ENCODE assay signal across 14 cellular contexts in genomic region chr1:25873120-25873519, GRCh38. TPM values are rescaled to one million over a fixed set of nuclear protein-coding genes. Genes with fewer than 3 reads are reported as not detected.
DNase-seq lines count a peak whose midpoint lies in the region; ATAC-seq, FAIRE-seq and TF ChIP-seq lines count a peak whose summit lies in the region.
"Had no signal": no experiment of that assay in that cellular context is flagged by ENCODE, and none has a peak within 500 bp of the region (broad histone marks: within the 10 kb centered on the region; RNA-seq: fewer than 3 reads in every experiment).

No MANE protein-coding gene starts in this region.

- H3K27me3 Mint-ChIP-seq in astrocyte (ENCODE audit: low read depth, unreplicated experiment) (no peaks in the 10 kb centered on the region), MCF 10A (ENCODE audit: insufficient read depth, unreplicated experiment) (no peaks in the 10 kb centered on the region)

- TF ChIP-seq POLR2A in suprapubic skin (IDR thresholded peaks at IDR 0.05) = no peak

- no TSS peak for BruUV-seq in MCF 10A (replicated peaks; lab: Mats Ljungman, UMichigan)

- peaks cover 2% of the 10 kb centered on the region for H3K4me1 Mint-ChIP-seq in astrocyte (ENCODE audit: low read depth, unreplicated experiment)
- peaks cover 15% of the 10 kb centered on the region for H3K4me1 Mint-ChIP-seq in MCF 10A (ENCODE audit: insufficient read depth, unreplicated experiment)

- POLR2A ChIA-PET in MCF 10A (lab: Yijun Ruan, JAX) = interaction anchor here (1.5 to 3.4 kb wide), 3 partner anchors 19 to 53 kb away, joined by 4 to 25 read pairs (median 14); partner anchors contain the start of gene MTFR1L

- TF ChIP-seq RAD21 in liver (IDR thresholded peaks at IDR 0.05) = peak; percentile 44 to 66

- intact Hi-C loops in lower lobe of right lung (cut with DNase I) = no loop called here
- intact Hi-C loops in MCF 10A (cut with micrococcal nuclease) = loop anchor here (5.0 kb wide), 1 partner anchor 51 kb away; no protein-coding TSS in a partner anchor

- H3K9me3 ChIP-seq in astrocyte (ENCODE audit: insufficient read depth, low read depth, low read length) = no peaks in the 10 kb centered on the region
- no peaks in the 10 kb centered on the region for H3K9me3 ChIP-seq in liver (ENCODE audit: control insufficient read depth in 4 of 4, low read length in 3 of 4)
- no peaks in the 10 kb centered on the region for H3K9me3 ChIP-seq in suprapubic skin
- no peaks in the 10 kb centered on the region for H3K9me3 ChIP-seq in lower lobe of right lung

- no peak overlapping the region for H3K27ac Mint-ChIP-seq in astrocyte (ENCODE audit: unreplicated experiment)
- no peak overlapping the region for H3K27ac Mint-ChIP-seq in MCF 10A (ENCODE audit: low read depth, unreplicated experiment)

- WGBS in liver = 37% methylated on average over 3 of the region's 3 CpGs
- WGBS in suprapubic skin = 36% methylated on average over 3 of the region's 3 CpGs

- FAIRE-seq in astrocyte (lab: Jason Lieb, UNC) = no peak

- H3K36me3 Mint-ChIP-seq in astrocyte (ENCODE audit: low read depth, unreplicated experiment) = no peaks in the 10 kb centered on the region
- H3K36me3 Mint-ChIP-seq in MCF 10A (ENCODE audit: insufficient read depth, unreplicated experiment) = peaks cover 9% of the 10 kb centered on the region
- H3K36me3 Mint-ChIP-seq: CD4-positive, CD25-positive, alpha-beta regulatory T cell had no signal

- H3K9ac ChIP-seq in astrocyte (ENCODE audit: low read length) (no peak overlapping the region), liver (ENCODE audit: low read depth in 1 of 2, low read length in 2 of 2) (no peak overlapping the region)

- no peak for TF ChIP-seq CTCF in astrocyte (IDR thresholded peaks at IDR 0.05; ENCODE audit: insufficient read depth, low read depth, low read length)
- TF ChIP-seq CTCF in liver (IDR thresholded peaks at IDR 0.05; ENCODE audit: low read depth, low read length, missing input control) = peak; percentile 43
- TF ChIP-seq CTCF in suprapubic skin (IDR thresholded peaks at IDR 0.05) = no peak
- no peak for TF ChIP-seq CTCF in lower lobe of right lung (IDR thresholded peaks at IDR 0.05)
- TF ChIP-seq CTCF in MCF 10A (IDR thresholded peaks at IDR 0.05; ENCODE audit: unreplicated experiment) = no peak

- H3K4me3 ChIP-seq in astrocyte (ENCODE audit: insufficient read depth, low read depth, low read length) (no peak overlapping the region), liver (ENCODE audit: low read depth in 1 of 3, low read length in 3 of 3) (no peak overlapping the region), suprapubic skin (no peak overlapping the region), lower lobe of right lung (no peak overlapping the region)

- peak in 50 of 76 experiments; percentile 3 to 55 (median 24) for DNase-seq in HUDEP-2 (lab: John Stamatoyannopoulos, UW; ENCODE audit: unreplicated experiment in 76 of 76)
- DNase-seq in astrocyte (ENCODE audit: low read depth) = no peak
- no peak for DNase-seq in suprapubic skin (ENCODE audit: low spot score in 2 of 2)
- no peak for DNase-seq in activated CD4-positive, alpha-beta T cell treated with anti-CD3 and anti-CD28 coated beads, Interleukin-2, amount 50 U/mL, for 4 hours
- no peak for DNase-seq in lower lobe of right lung
- no peak for DNase-seq in MCF 10A (ENCODE audit: unreplicated experiment)
- no peak for DNase-seq in EL
- DNase-seq: activated effector memory CD4-positive, alpha-beta T cell treated with Interleukin-2 at 50 U/mL for 16 hours; CD4-positive, CD25-positive, alpha-beta regulatory T cell; central memory CD4-positive, alpha-beta T cell; GF-D8; retina; T-helper 1 cell had no signal

- no peak overlapping the region for H3K27ac ChIP-seq in astrocyte (ENCODE audit: low read depth, low read length)
- H3K27ac ChIP-seq in liver (ENCODE audit: low read depth in 1 of 2, low read length in 2 of 2) = peak overlapping the region in 1 of 2 donors; percentile 51
- H3K27ac ChIP-seq in suprapubic skin = peak overlapping the region; percentile 30
- H3K27ac ChIP-seq in lower lobe of right lung = no peak overlapping the region

- no peak for TF ChIP-seq EP300 in suprapubic skin (IDR thresholded peaks at IDR 0.05)

- H3K4me1 ChIP-seq in astrocyte (ENCODE audit: insufficient read depth, low read length) (peaks cover 16% of the 10 kb centered on the region), liver (ENCODE audit: control insufficient read depth in 4 of 4, insufficient read depth in 4 of 4, low read length in 3 of 4) (peaks cover 22 to 71% (median 64%) of the 10 kb centered on the region in 4 donors), suprapubic skin (peaks cover 70% of the 10 kb centered on the region), lower lobe of right lung (peaks cover 40% of the 10 kb centered on the region)

- no peak overlapping the region for H3K4me2 ChIP-seq in astrocyte (ENCODE audit: low read length)

- no peaks in the 10 kb centered on the region for H3K36me3 ChIP-seq in astrocyte (ENCODE audit: insufficient read depth, low read length)
- H3K36me3 ChIP-seq in liver (ENCODE audit: control insufficient read depth in 4 of 4, insufficient read depth in 3 of 4, low read depth in 1 of 4, low read length in 3 of 4) = no peaks in the 10 kb centered on the region
- H3K36me3 ChIP-seq in suprapubic skin = peaks cover 3% of the 10 kb centered on the region
- H3K36me3 ChIP-seq in lower lobe of right lung = no peaks in the 10 kb centered on the region

- H3K4me3 Mint-ChIP-seq in astrocyte (ENCODE audit: unreplicated experiment) (peak overlapping the region; percentile 73), MCF 10A (ENCODE audit: unreplicated experiment) (no peak overlapping the region)

- H3K27me3 ChIP-seq in astrocyte (ENCODE audit: insufficient read depth, low read length) (no peaks in the 10 kb centered on the region), liver (ENCODE audit: control insufficient read depth in 4 of 4, insufficient read depth in 4 of 4, low read length in 3 of 4) (no peaks in the 10 kb centered on the region), suprapubic skin (no peaks in the 10 kb centered on the region), lower lobe of right lung (ENCODE audit: low read depth) (no peaks in the 10 kb centered on the region)

- H3K79me2 ChIP-seq in astrocyte (ENCODE audit: insufficient read depth, low read length) = peaks cover 29% of the 10 kb centered on the region

- no peak for ATAC-seq in lower lobe of right lung

- CTCF ChIA-PET in MCF 10A (lab: Yijun Ruan, JAX) = interaction anchor here (0.7 to 2.1 kb wide), 2 partner anchors 19 to 45 kb away, joined by 3 to 5 read pairs; no protein-coding TSS in a partner anchor

- H2AFZ ChIP-seq in astrocyte (ENCODE audit: low read depth, low read length) = no peak overlapping the region

- no peaks in the 10 kb centered on the region for H3K9me3 Mint-ChIP-seq in astrocyte (ENCODE audit: unreplicated experiment)
- H3K9me3 Mint-ChIP-seq in MCF 10A (ENCODE audit: unreplicated experiment) = no peaks in the 10 kb centered on the region
- H3K9me3 Mint-ChIP-seq: CD4-positive, CD25-positive, alpha-beta regulatory T cell had no signal

- peaks cover 11% of the 10 kb centered on the region for H4K20me1 ChIP-seq in astrocyte (ENCODE audit: insufficient read depth, low read length)

TF ChIP-seq in liver, 16 proteins besides CTCF, POLR2A, EP300 and RAD21 (continues in another document):
- TF ChIP-seq EGR1 (IDR thresholded peaks at IDR 0.05; ENCODE audit: low read depth in 2 of 2) (peak in 1 of 2 donors; percentile 43), RXRA (IDR thresholded peaks at IDR 0.05) (peak; percentile 71 to 91), HNF4A (conservative IDR thresholded peaks at IDR 0.05) (peak; percentile 85 to 96), GABPA (IDR thresholded peaks at IDR 0.05 in 1 of 2, conservative IDR thresholded peaks at IDR 0.05 in 1 of 2) (no peak), FOXA2 (IDR thresholded peaks at IDR 0.05) (peak; percentile 66)
- TF ChIP-seq, protein P1, sequence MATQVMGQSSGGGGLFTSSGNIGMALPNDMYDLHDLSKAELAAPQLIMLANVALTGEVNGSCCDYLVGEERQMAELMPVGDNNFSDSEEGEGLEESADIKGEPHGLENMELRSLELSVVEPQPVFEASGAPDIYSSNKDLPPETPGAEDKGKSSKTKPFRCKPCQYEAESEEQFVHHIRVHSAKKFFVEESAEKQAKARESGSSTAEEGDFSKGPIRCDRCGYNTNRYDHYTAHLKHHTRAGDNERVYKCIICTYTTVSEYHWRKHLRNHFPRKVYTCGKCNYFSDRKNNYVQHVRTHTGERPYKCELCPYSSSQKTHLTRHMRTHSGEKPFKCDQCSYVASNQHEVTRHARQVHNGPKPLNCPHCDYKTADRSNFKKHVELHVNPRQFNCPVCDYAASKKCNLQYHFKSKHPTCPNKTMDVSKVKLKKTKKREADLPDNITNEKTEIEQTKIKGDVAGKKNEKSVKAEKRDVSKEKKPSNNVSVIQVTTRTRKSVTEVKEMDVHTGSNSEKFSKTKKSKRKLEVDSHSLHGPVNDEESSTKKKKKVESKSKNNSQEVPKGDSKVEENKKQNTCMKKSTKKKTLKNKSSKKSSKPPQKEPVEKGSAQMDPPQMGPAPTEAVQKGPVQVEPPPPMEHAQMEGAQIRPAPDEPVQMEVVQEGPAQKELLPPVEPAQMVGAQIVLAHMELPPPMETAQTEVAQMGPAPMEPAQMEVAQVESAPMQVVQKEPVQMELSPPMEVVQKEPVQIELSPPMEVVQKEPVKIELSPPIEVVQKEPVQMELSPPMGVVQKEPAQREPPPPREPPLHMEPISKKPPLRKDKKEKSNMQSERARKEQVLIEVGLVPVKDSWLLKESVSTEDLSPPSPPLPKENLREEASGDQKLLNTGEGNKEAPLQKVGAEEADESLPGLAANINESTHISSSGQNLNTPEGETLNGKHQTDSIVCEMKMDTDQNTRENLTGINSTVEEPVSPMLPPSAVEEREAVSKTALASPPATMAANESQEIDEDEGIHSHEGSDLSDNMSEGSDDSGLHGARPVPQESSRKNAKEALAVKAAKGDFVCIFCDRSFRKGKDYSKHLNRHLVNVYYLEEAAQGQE (IDR thresholded peaks at IDR 0.05) = peak; percentile 55

RNA-seq across cellular contexts. Expression of gene PAQR7, which starts 2.4 kb away (rescaled TPM):
- total RNA-seq in astrocyte (14.5 and 15.1 TPM in 2 replicates), liver (1 to 10 TPM; 2.0 to 9.0 TPM), suprapubic skin (10 to 100 TPM; 14.3 to 20.9 (median 16.6) TPM), lower lobe of right lung (9.3 TPM), MCF 10A (2022) (3.8 and 4.4 TPM in 2 replicates)
- 1 to 10 TPM; 1.5 to 1.6 TPM for polyA plus RNA-seq in liver

RNA-seq across cellular contexts. Expression of gene AUNIP, which starts 13.9 kb away (rescaled TPM):
- total RNA-seq in astrocyte (1.3 and 2.1 TPM in 2 replicates), liver (1 to 10 TPM in 1 of 2 donors, not detected in 1; 9.0 TPM), suprapubic skin (under 1 TPM in 3 of 4 donors, not detected in 1; 0.26 to 0.89 (median 0.49) TPM), lower lobe of right lung (not detected), MCF 10A (2022) (5.2 and 9.4 TPM in 2 replicates)
- polyA plus RNA-seq in liver = under 1 TPM; 0.18 to 0.56 TPM
- total RNA-seq: CD4-positive, CD25-positive, alpha-beta regulatory T cell had no signal

RNA-seq across cellular contexts. Expression of gene STMN1, which starts 33.1 kb away (rescaled TPM):
- total RNA-seq in astrocyte (130 and 173 TPM in 2 replicates), liver (10 to 100 TPM in 1 of 2 donors, under 1 TPM in 1; 0.75 to 40.1 TPM), suprapubic skin (10 to 100 TPM; 21.8 to 33.6 (median 28.1) TPM), lower lobe of right lung (56.6 TPM), MCF 10A (2022) (99.3 and 137 TPM in 2 replicates)
- polyA plus RNA-seq in liver = 10 to 100 TPM; 13.5 to 22.2 TPM

RNA-seq across cellular contexts. Expression of gene MTFR1L, which starts 53.4 kb away (rescaled TPM):
- total RNA-seq in astrocyte (44.6 and 51.2 TPM in 2 replicates), liver (10 to 100 TPM; 22.5 to 48.4 TPM), suprapubic skin (10 to 100 TPM; 35.2 to 79.3 (median 48.1) TPM), lower lobe of right lung (51.1 TPM), MCF 10A (2022) (39.3 and 42.2 TPM in 2 replicates)
- 10 to 100 TPM; 33.4 to 47.1 TPM for polyA plus RNA-seq in liver

Comparison
In these comparisons a context has a peak if more than half of its experiments do, and no peak if none do; other contexts are left out.
1. DNase-seq: peak in HUDEP-2 (50 of 76); none in astrocyte (single experiment), suprapubic skin (0 of 2), activated CD4-positive, alpha-beta T cell treated with anti-CD3 and anti-CD28 coated beads, Interleukin-2, amount 50 U/mL, for 4 hours (0 of 2), lower lobe of right lung (single experiment), MCF 10A (single experiment) and EL (single experiment).